ENCODE assay signal across 2 cellular contexts in genomic region chrX:3206314-3206713, GRCh38.
A peak's percentile ranks its signal among the peaks of the same experiment; 100 is the strongest.
TF ChIP-seq lines count a peak whose summit lies in the region.

No MANE protein-coding gene starts in this region.

TF ChIP-seq in HepG2, 621 proteins besides CTCF, POLR2A, EP300 and RAD21:
- TF ChIP-seq SMARCE1 (IDR thresholded peaks at IDR 0.05; ENCODE audit: borderline replicate concordance) (no peak), MNT (IDR thresholded peaks at IDR 0.05) (peak; percentile 76)

TF ChIP-seq in SK-N-SH, 30 proteins besides CTCF, POLR2A, EP300 and RAD21:
- TF ChIP-seq EZH2phosphoT487 (IDR thresholded peaks at IDR 0.05; ENCODE audit: borderline replicate concordance, low read depth) (no peak), FOXJ3 (CRISPR knock-in tag; IDR thresholded peaks at IDR 0.05) (no peak), MXI1 (IDR thresholded peaks at IDR 0.05; ENCODE audit: low read depth, low read length) (no peak), FOXM1 (IDR thresholded peaks at IDR 0.05; ENCODE audit: low read depth) (no peak), POLR2AphosphoS5 (IDR thresholded peaks at IDR 0.05; ENCODE audit: low read depth, low read length) (no peak), YY1 (IDR thresholded peaks at IDR 0.05; ENCODE audit: low read depth) (no peak), CHD2 (IDR thresholded peaks at IDR 0.05; ENCODE audit: low read length, partially characterized antibody) (no peak), RCOR1 (IDR thresholded peaks at IDR 0.05; ENCODE audit: low read length) (no peak), FOSL2 (IDR thresholded peaks at IDR 0.05; ENCODE audit: borderline replicate concordance, low read depth) (no peak), MAX (IDR thresholded peaks at IDR 0.05; ENCODE audit: low read depth) (no peak), TEAD4 (IDR thresholded peaks at IDR 0.05; ENCODE audit: borderline replicate concordance, insufficient read depth) (no peak), NRF1 (IDR thresholded peaks at IDR 0.05; ENCODE audit: low read depth, low read length) (no peak), SMC3 (IDR thresholded peaks at IDR 0.05; ENCODE audit: low read depth, low read length) (no peak)
